In genomic region chr20:4971064-4971463, GRCh38 we compare ENCODE assay signal across 23 cellular contexts.
"Had no signal": no experiment of that assay in that cellular context is flagged by ENCODE, and none has a peak within 500 bp of the region (broad histone marks: within the 10 kb centered on the region; RNA-seq: fewer than 3 reads in every experiment).

No MANE protein-coding gene starts in this region.

- H3K4me3 Mint-ChIP-seq: activated CD4-positive, alpha-beta memory T cell treated with anti-CD3 and anti-CD28 coated beads, Interleukin-2, amount 10 ng/mL, durations not matched to agents 7 days and 5 days; activated CD4-positive, alpha-beta T cell treated with anti-CD3 and anti-CD28 coated beads, Interleukin-2, amount 10 ng/mL, durations not matched to agents 24 days and 14 days; activated naive CD8-positive, alpha-beta T cell treated with anti-CD3 and anti-CD28 coated beads for 36 hours; activated T-cell treated with anti-CD3 and anti-CD28 coated beads, Interleukin-2, amount 50 U/mL, for 4 hours; T-helper 17 cell; WTC11 had no signal

- H3K4me2 ChIP-seq: PC-9 had no signal

- H3K27ac Mint-ChIP-seq: activated CD4-positive, alpha-beta memory T cell treated with anti-CD3 and anti-CD28 coated beads, Interleukin-2, amount 10 ng/mL, durations not matched to agents 7 days and 5 days; activated CD4-positive, alpha-beta T cell treated with anti-CD3 and anti-CD28 coated beads, Interleukin-2, amount 10 ng/mL, durations not matched to agents 24 days and 14 days; activated naive CD8-positive, alpha-beta T cell treated with anti-CD3 and anti-CD28 coated beads for 36 hours; T-helper 17 cell; WTC11 had no signal

- ATAC-seq: activated T-cell treated with anti-CD3 and anti-CD28 coated beads, Interleukin-2, amount 50 U/mL, for 4 hours; T-helper 17 cell; WTC11 had no signal

- H3K4me3 ChIP-seq: MG63, PC-9 had no signal

- H3K9me3 ChIP-seq: MG63 had no signal

- H3K27ac ChIP-seq: PC-9 had no signal

- H3K27me3 ChIP-seq: MG63 had no signal

- H2AFZ ChIP-seq: PC-9 had no signal

- H3K27me3 Mint-ChIP-seq: activated CD4-positive, alpha-beta memory T cell treated with anti-CD3 and anti-CD28 coated beads, Interleukin-2, amount 10 ng/mL, durations not matched to agents 7 days and 5 days; activated CD4-positive, alpha-beta T cell treated with anti-CD3 and anti-CD28 coated beads, Interleukin-2, amount 10 ng/mL, durations not matched to agents 24 days and 14 days; activated naive CD8-positive, alpha-beta T cell treated with anti-CD3 and anti-CD28 coated beads for 36 hours; T-helper 17 cell had no signal

- DNase-seq: activated CD4-positive, alpha-beta memory T cell treated with anti-CD3 and anti-CD28 coated beads, Interleukin-2, amount 10 ng/mL, durations not matched to agents 7 days and 5 days; activated CD4-positive, alpha-beta T cell treated with anti-CD3 and anti-CD28 coated beads for 1 hour; activated CD4-positive, alpha-beta T cell treated with anti-CD3 and anti-CD28 coated beads, Interleukin-2, amount 10 ng/mL, durations not matched to agents 24 days and 14 days; activated CD8-positive, alpha-beta memory T cell treated with anti-CD3 and anti-CD28 coated beads, Interleukin-2, amount 50 U/mL, for 48 hours; activated effector memory CD4-positive, alpha-beta T cell treated with anti-CD3 and anti-CD28 coated beads, Interleukin-2, amount 50 U/mL, for 16 hours; activated naive CD4-positive, alpha-beta T cell treated with Interleukin-2 at 50 U/mL for 16 hours; activated naive CD8-positive, alpha-beta T cell treated with anti-CD3 and anti-CD28 coated beads for 36 hours; activated T-cell treated with anti-CD3 and anti-CD28 coated beads, Interleukin-2, amount 50 U/mL, for 4 hours; anterior cingulate cortex; cerebellar nuclear complex; MG63; MV-4-11; NCI-H1092 treated with DMSO at 0.1 percent for 48 hours; NCI-H1436; NCI-H1694 treated with DMSO at 0.1 percent for 48 hours; NCI-H2029 treated with DMSO at 0.1 percent for 48 hours; NCI-H446; NCI-H524; PC-9; SHP77 treated with DMSO at 0.1 percent for 48 hours; T-helper 17 cell; T-helper 9 cell had no signal

- H3K9me3 Mint-ChIP-seq: activated CD4-positive, alpha-beta memory T cell treated with anti-CD3 and anti-CD28 coated beads, Interleukin-2, amount 10 ng/mL, durations not matched to agents 7 days and 5 days; activated naive CD8-positive, alpha-beta T cell treated with anti-CD3 and anti-CD28 coated beads for 36 hours; activated T-cell treated with anti-CD3 and anti-CD28 coated beads, Interleukin-2, amount 50 U/mL, for 4 hours; WTC11 had no signal
